ENCODE assay signal across 1 cellular context in genomic region chr3:186593862-186594261, GRCh38.
TF ChIP-seq lines count a peak whose summit lies in the region.

No MANE protein-coding gene starts in this region.

TF ChIP-seq in HepG2, 621 proteins besides CTCF, POLR2A, EP300 and RAD21 (continued from another document):
- TF ChIP-seq PAXIP1 (CRISPR knock-in tag; conservative IDR thresholded peaks at IDR 0.05) (peak; percentile 74), SALL1 (CRISPR knock-in tag; IDR thresholded peaks at IDR 0.05) (0 out of 2 replicates have a peak, but pooled peaks have one; percentile 16), HOXA3 (CRISPR knock-in tag; IDR thresholded peaks at IDR 0.05) (peak; percentile 34; the same call in 1 of the 2 replicates), SOX5 (CRISPR knock-in tag; IDR thresholded peaks at IDR 0.05; ENCODE audit: borderline replicate concordance) (0 out of 2 replicates have a peak, but pooled peaks have one; percentile 37), PBX2 (CRISPR knock-in tag; IDR thresholded peaks at IDR 0.05) (peak; percentile 75), CEBPG (CRISPR knock-in tag; IDR thresholded peaks at IDR 0.05) (peak; percentile 47; the same call in 1 of the 2 replicates), PHF21A (CRISPR knock-in tag; IDR thresholded peaks at IDR 0.05) (peak; percentile 36; the same call in 1 of the 2 replicates), CREB1 (IDR thresholded peaks at IDR 0.05) (no peak), CREB1 (CRISPR knock-in tag; IDR thresholded peaks at IDR 0.05) (peak; percentile 44), FOXA3 (CRISPR knock-in tag; IDR thresholded peaks at IDR 0.05) (peak; percentile 47; the same call in 1 of the 2 replicates), FUBP1 (CRISPR knock-in tag; IDR thresholded peaks at IDR 0.05; ENCODE audit: borderline replicate concordance) (no peak), ESRRA (CRISPR knock-in tag; IDR thresholded peaks at IDR 0.05; ENCODE audit: low read depth) (peak; percentile 52; the same call in 1 of the 2 replicates), ZNF414 (CRISPR knock-in tag; IDR thresholded peaks at IDR 0.05) (0 out of 2 replicates have a peak, but pooled peaks have one; percentile 36), SP2 (CRISPR knock-in tag; IDR thresholded peaks at IDR 0.05) (peak; percentile 53; the same call in 1 of the 2 replicates), TFE3 (CRISPR knock-in tag; IDR thresholded peaks at IDR 0.05) (no peak), MIXL1 (CRISPR knock-in tag; IDR thresholded peaks at IDR 0.05) (peak; percentile 64; the same call in 1 of the 2 replicates), ZNF646 (CRISPR knock-in tag; IDR thresholded peaks at IDR 0.05) (no peak), ZNF207 (IDR thresholded peaks at IDR 0.05; ENCODE audit: borderline replicate concordance) (no peak)
TF ChIP-seq in HepG2: peak in this region for 52.
